ENCODE assay signal across 11 cellular contexts in the genomic region with DNA sequence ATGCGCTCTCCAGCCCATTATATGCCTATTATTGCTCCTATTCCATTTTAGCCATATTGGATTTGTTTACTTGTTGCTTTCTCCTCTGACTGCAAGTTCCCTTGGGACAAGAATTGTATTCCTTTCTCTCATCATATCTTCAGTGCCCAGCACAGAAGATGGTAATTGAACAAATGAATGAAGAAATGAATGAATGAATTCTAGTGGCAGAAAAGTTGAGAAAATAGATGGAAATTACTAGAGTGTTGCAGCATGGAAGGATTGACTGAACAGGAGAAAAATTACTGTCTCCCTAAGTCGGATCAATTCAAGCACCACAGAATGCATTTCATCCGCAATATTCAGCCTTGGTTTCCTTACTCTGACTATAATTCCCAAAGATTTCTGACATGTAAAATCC.
"Had no signal": no experiment of that assay in that cellular context is flagged by ENCODE, and none has a peak within 500 bp of the region (broad histone marks: within the 10 kb centered on the region; RNA-seq: fewer than 3 reads in every experiment).

No MANE protein-coding gene starts in this region.

- FAIRE-seq: H1, H54 had no signal

- H3K4me3 ChIP-seq: GM23248, GM23338, HAP-1 had no signal

- H3K9me3 ChIP-seq: HAP-1 had no signal

- H3K36me3 ChIP-seq: HAP-1 had no signal

- H3K27ac ChIP-seq: GM23248 had no signal

- H3K4me1 ChIP-seq: HAP-1 had no signal

- H3K9ac ChIP-seq: GM23248 had no signal

- DNase-seq: GM23248, GOT3, H7, H9, HCEC 1CT, HFFc6 had no signal

- H3K4me2 ChIP-seq: GM23338 had no signal

- H2AFZ ChIP-seq: GM23248, GM23338 had no signal

- ATAC-seq: GM23338, HCT116 had no signal
